Comparison of ENCODE assay signal across 1 cellular context in genomic region chr11:79082280-79082679, GRCh38.
TF ChIP-seq lines count a peak whose summit lies in the region.

No MANE protein-coding gene starts in this region.

TF ChIP-seq in HepG2, 621 proteins besides CTCF, POLR2A, EP300 and RAD21:
- TF ChIP-seq, protein P1, sequence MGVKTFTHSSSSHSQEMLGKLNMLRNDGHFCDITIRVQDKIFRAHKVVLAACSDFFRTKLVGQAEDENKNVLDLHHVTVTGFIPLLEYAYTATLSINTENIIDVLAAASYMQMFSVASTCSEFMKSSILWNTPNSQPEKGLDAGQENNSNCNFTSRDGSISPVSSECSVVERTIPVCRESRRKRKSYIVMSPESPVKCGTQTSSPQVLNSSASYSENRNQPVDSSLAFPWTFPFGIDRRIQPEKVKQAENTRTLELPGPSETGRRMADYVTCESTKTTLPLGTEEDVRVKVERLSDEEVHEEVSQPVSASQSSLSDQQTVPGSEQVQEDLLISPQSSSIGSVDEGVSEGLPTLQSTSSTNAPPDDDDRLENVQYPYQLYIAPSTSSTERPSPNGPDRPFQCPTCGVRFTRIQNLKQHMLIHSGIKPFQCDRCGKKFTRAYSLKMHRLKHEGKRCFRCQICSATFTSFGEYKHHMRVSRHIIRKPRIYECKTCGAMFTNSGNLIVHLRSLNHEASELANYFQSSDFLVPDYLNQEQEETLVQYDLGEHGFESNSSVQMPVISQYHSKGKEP (CRISPR knock-in tag; IDR thresholded peaks at IDR 0.05): no peak
- TF ChIP-seq LCORL (IDR thresholded peaks at IDR 0.05) (no peak), LCORL (CRISPR knock-in tag; IDR thresholded peaks at IDR 0.05) (no peak), ZFY (CRISPR knock-in tag; IDR thresholded peaks at IDR 0.05) (no peak), ATF6 (CRISPR knock-in tag; conservative IDR thresholded peaks at IDR 0.05) (no peak), PCBP2 (optimal IDR thresholded peaks at IDR 0.05; ENCODE audit: low read depth, low read length, poor library complexity, severe bottlenecking) (no peak), ZNF317 (CRISPR knock-in tag; IDR thresholded peaks at IDR 0.05) (no peak), ZNF629 (CRISPR knock-in tag; conservative IDR thresholded peaks at IDR 0.05) (peak; percentile 67)
- TF ChIP-seq, protein P2, sequence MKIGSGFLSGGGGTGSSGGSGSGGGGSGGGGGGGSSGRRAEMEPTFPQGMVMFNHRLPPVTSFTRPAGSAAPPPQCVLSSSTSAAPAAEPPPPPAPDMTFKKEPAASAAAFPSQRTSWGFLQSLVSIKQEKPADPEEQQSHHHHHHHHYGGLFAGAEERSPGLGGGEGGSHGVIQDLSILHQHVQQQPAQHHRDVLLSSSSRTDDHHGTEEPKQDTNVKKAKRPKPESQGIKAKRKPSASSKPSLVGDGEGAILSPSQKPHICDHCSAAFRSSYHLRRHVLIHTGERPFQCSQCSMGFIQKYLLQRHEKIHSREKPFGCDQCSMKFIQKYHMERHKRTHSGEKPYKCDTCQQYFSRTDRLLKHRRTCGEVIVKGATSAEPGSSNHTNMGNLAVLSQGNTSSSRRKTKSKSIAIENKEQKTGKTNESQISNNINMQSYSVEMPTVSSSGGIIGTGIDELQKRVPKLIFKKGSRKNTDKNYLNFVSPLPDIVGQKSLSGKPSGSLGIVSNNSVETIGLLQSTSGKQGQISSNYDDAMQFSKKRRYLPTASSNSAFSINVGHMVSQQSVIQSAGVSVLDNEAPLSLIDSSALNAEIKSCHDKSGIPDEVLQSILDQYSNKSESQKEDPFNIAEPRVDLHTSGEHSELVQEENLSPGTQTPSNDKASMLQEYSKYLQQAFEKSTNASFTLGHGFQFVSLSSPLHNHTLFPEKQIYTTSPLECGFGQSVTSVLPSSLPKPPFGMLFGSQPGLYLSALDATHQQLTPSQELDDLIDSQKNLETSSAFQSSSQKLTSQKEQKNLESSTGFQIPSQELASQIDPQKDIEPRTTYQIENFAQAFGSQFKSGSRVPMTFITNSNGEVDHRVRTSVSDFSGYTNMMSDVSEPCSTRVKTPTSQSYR (CRISPR knock-in tag; IDR thresholded peaks at IDR 0.05; ENCODE audit: borderline replicate concordance): no peak
